8 cellular contexts compared by ENCODE assay signal in genomic region chr16:50065624-50066481, GRCh38. TPM values are rescaled to one million over a fixed set of nuclear protein-coding genes. Genes with fewer than 3 reads are reported as not detected.
A peak's percentile ranks its signal among the peaks of the same experiment; 100 is the strongest.
DNase-seq lines count a peak whose midpoint lies in the region; ATAC-seq and TF ChIP-seq lines count a peak whose summit lies in the region.

A gene with protein sequence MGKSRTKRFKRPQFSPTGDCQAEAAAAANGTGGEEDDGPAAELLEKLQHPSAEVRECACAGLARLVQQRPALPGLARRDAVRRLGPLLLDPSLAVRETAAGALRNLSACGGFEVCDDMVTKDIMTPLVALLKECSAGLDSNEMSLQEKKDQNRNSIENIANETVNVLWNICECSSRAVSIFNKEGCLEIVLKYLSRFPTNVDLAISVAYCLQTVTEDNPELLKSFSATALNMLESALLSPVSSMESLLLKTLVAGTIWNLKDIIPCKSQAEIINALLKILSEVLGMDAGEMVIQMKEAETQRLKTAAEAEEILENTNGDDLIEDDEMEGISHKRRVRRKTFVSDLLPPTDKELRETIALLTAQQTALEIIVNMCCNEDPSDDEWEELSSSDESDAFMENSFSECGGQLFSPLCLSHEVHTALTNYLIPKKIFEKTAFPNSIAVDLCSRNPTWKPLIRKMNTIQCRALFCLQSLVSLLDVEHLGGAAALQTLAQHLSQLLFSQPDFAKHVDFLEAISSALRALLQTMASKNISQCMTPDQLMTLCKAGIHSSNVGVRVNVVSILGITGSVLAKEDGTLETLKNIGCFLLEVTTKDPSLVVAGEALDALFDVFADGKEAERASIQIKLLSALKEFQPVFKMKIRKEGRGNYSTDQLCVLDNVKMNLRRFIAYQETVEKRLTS (plus strand): TSS chr16:50065970. CDS start chr16:50066132, 162 bp downstream.

- no peaks in the 10 kb centered on the region for H3F3A ChIP-seq in OCI-LY1 (ENCODE audit: insufficient read depth, low read length)

- TF ChIP-seq CTCF in OCI-LY1 (IDR thresholded peaks at IDR 0.05; ENCODE audit: low read length) (no peak), epithelial cell of esophagus (IDR thresholded peaks at IDR 0.05; ENCODE audit: insufficient read depth, low read depth, low read length, missing control alignments) (no peak)

- DNase-seq in D341Med (ENCODE audit: low spot score) (peak; percentile 97), HuH-7 (ENCODE audit: low spot score) (peak; percentile 87), epithelial cell of esophagus (ENCODE audit: low read depth) (peak; percentile 95)
- peak; percentile 97 for DNase-seq in activated CD8-positive, alpha-beta memory T cell treated with anti-CD3 and anti-CD28 coated beads, Interleukin-2, amount 50 U/mL, for 48 hours
- DNase-seq in stimulated activated CD8-positive, alpha-beta memory T cell treated with anti-CD3 and anti-CD28 coated beads, Interleukin-2, amount 100 ng/mL, for 48 hours (ENCODE audit: low read depth in 2 of 2), result peak; percentile 87 to 93

- H3K4me1 ChIP-seq in OCI-LY1 (ENCODE audit: insufficient read depth, low read length, severe bottlenecking) (peaks cover 23% of the 10 kb centered on the region), mononuclear cell (ENCODE audit: insufficient read depth, low read length) (peaks cover 32% of the 10 kb centered on the region)

- H3K27ac ChIP-seq in OCI-LY1 (ENCODE audit: low read depth, low read length, poor library complexity, severe bottlenecking), result peak within 1 kb of the TSS; percentile 90

- H3K9ac ChIP-seq in OCI-LY1 (ENCODE audit: low read length), result peak within 1 kb of the TSS; percentile 100

- H3K4me2 ChIP-seq in OCI-LY1 (ENCODE audit: low read length), result peak within 1 kb of the TSS; percentile 100

- peak within 1 kb of the TSS; percentile 22 for H2AFZ ChIP-seq in OCI-LY1 (ENCODE audit: low read length)

- ATAC-seq in GM21515 (IDR thresholded peaks at IDR 0.05; ENCODE audit: unreplicated experiment), result peak; percentile 74

- H3K36me3 ChIP-seq in OCI-LY1 (ENCODE audit: insufficient read depth, low read length), result peaks cover 33% of the 10 kb centered on the region

- no peaks in the 10 kb centered on the region for H3K9me3 ChIP-seq in OCI-LY1 (ENCODE audit: low read length)
- H3K9me3 ChIP-seq in mononuclear cell (ENCODE audit: low read depth, low read length), result no peaks in the 10 kb centered on the region

- H3K27me3 ChIP-seq in OCI-LY1 (ENCODE audit: insufficient read depth, low read length) (no peaks in the 10 kb centered on the region), mononuclear cell (ENCODE audit: insufficient read depth, low read length) (no peaks in the 10 kb centered on the region)

- H4K20me1 ChIP-seq in OCI-LY1 (ENCODE audit: insufficient read depth, low read length), result no peaks in the 10 kb centered on the region

- no peaks in the 10 kb centered on the region for H3K9me2 ChIP-seq in OCI-LY1 (ENCODE audit: low read depth, low read length)

- peak within 1 kb of the TSS; percentile 99 for H3K4me3 ChIP-seq in OCI-LY1 (ENCODE audit: low read depth, low read length, poor library complexity, severe bottlenecking)
- H3K4me3 ChIP-seq in epithelial cell of esophagus (ENCODE audit: low read length), result peak within 1 kb of the TSS; percentile 88
- H3K4me3 ChIP-seq in mononuclear cell (ENCODE audit: low read length), result peak within 1 kb of the TSS; percentile 90

- H3K79me2 ChIP-seq in OCI-LY1 (ENCODE audit: insufficient read depth, low read length), result peaks cover 11% of the 10 kb centered on the region

RNA-seq across cellular contexts. Expression of the gene that starts here (rescaled TPM):
- total RNA-seq in mononuclear cell, result 12.5 TPM

Comparison
In these comparisons a context has a peak if more than half of its experiments do, and no peak if none do; other contexts are left out.
1. Peak in every context shown above with its lines: DNase-seq, ATAC-seq, H3K4me3 ChIP-seq and H3K27ac ChIP-seq.